ENCODE assay signal across 16 cellular contexts in genomic region chr4:169383724-169384123, GRCh38.
DNase-seq lines count a peak whose midpoint lies in the region; ATAC-seq, FAIRE-seq and TF ChIP-seq lines count a peak whose summit lies in the region.
"Had no signal": no experiment of that assay in that cellular context is flagged by ENCODE, and none has a peak within 500 bp of the region (broad histone marks: within the 10 kb centered on the region; RNA-seq: fewer than 3 reads in every experiment).

No MANE protein-coding gene starts in this region.

- H3K4me3 Mint-ChIP-seq in astrocyte (ENCODE audit: unreplicated experiment), result no peak overlapping the region
- H3K4me3 Mint-ChIP-seq in progenitor cell of endocrine pancreas (ENCODE audit: low read depth), result no peak overlapping the region
- no peak overlapping the region for H3K4me3 Mint-ChIP-seq in natural killer cell
- no peak overlapping the region for H3K4me3 Mint-ChIP-seq in activated CD4-positive, alpha-beta memory T cell treated with anti-CD3 and anti-CD28 coated beads, Interleukin-2, amount 10 ng/mL, durations not matched to agents 7 days and 5 days

- POLR2A ChIA-PET in activated CD4-positive, alpha-beta memory T cell treated with anti-CD3 and anti-CD28 coated beads, Interleukin-2, amount 10 ng/mL, durations not matched to agents 7 days and 5 days (lab: Charles Lee), result interaction anchor here (1.1 kb wide), 1 partner anchor 13 kb away, joined by 3 read pairs; no protein-coding TSS in a partner anchor

- H3K27me3 Mint-ChIP-seq in astrocyte (ENCODE audit: low read depth, unreplicated experiment), result no peaks in the 10 kb centered on the region
- H3K27me3 Mint-ChIP-seq in progenitor cell of endocrine pancreas, result no peaks in the 10 kb centered on the region
- peaks cover 3 to 11% of the 10 kb centered on the region in 2 donors for H3K27me3 Mint-ChIP-seq in natural killer cell (ENCODE audit: low read depth in 2 of 2)
- peaks cover 7% of the 10 kb centered on the region for H3K27me3 Mint-ChIP-seq in activated CD4-positive, alpha-beta memory T cell treated with anti-CD3 and anti-CD28 coated beads, Interleukin-2, amount 10 ng/mL, durations not matched to agents 7 days and 5 days

- no peaks in the 10 kb centered on the region for H4K20me1 ChIP-seq in astrocyte (ENCODE audit: insufficient read depth, low read length)

- H3K4me1 Mint-ChIP-seq in astrocyte (ENCODE audit: low read depth, unreplicated experiment), result peaks cover 4% of the 10 kb centered on the region
- no peaks in the 10 kb centered on the region for H3K4me1 Mint-ChIP-seq in progenitor cell of endocrine pancreas (ENCODE audit: low read depth)
- H3K4me1 Mint-ChIP-seq in natural killer cell, result no peaks in the 10 kb centered on the region
- H3K4me1 Mint-ChIP-seq in activated CD4-positive, alpha-beta memory T cell treated with anti-CD3 and anti-CD28 coated beads, Interleukin-2, amount 10 ng/mL, durations not matched to agents 7 days and 5 days, result no peaks in the 10 kb centered on the region

- peak; percentile 76 for FAIRE-seq in astrocyte (lab: Jason Lieb, UNC)

- H3K9me3 ChIP-seq in astrocyte (ENCODE audit: insufficient read depth, low read depth, low read length) (no peaks in the 10 kb centered on the region), colonic mucosa (no peaks in the 10 kb centered on the region)

- peak overlapping the region; percentile 53 for H3K4me2 ChIP-seq in astrocyte (ENCODE audit: low read length)

- H3K9me3 Mint-ChIP-seq in astrocyte (ENCODE audit: unreplicated experiment), result peaks cover 26% of the 10 kb centered on the region
- peaks cover 26% of the 10 kb centered on the region for H3K9me3 Mint-ChIP-seq in progenitor cell of endocrine pancreas (ENCODE audit: low read depth)
- peaks cover 3 to 4% of the 10 kb centered on the region in 2 donors for H3K9me3 Mint-ChIP-seq in natural killer cell
- H3K9me3 Mint-ChIP-seq in activated CD4-positive, alpha-beta memory T cell treated with anti-CD3 and anti-CD28 coated beads, Interleukin-2, amount 10 ng/mL, durations not matched to agents 7 days and 5 days, result no peaks in the 10 kb centered on the region

- H3K27me3 ChIP-seq in astrocyte (ENCODE audit: insufficient read depth, low read length) (no peaks in the 10 kb centered on the region), colonic mucosa (no peaks in the 10 kb centered on the region)
- H3K27me3 ChIP-seq: transverse colon had no signal

- TF ChIP-seq CTCF in HFF-Myc (IDR thresholded peaks at IDR 0.05; ENCODE audit: low read depth, low read length, missing control alignments) (no peak), astrocyte (IDR thresholded peaks at IDR 0.05; ENCODE audit: insufficient read depth, low read depth, low read length) (no peak), progenitor cell of endocrine pancreas (IDR thresholded peaks at IDR 0.05; ENCODE audit: unreplicated experiment) (no peak), colonic mucosa (IDR thresholded peaks at IDR 0.05) (no peak), natural killer cell (IDR thresholded peaks at IDR 0.05) (no peak)

- H3K4me1 ChIP-seq in astrocyte (ENCODE audit: insufficient read depth, low read length) (peaks cover 6% of the 10 kb centered on the region), colonic mucosa (no peaks in the 10 kb centered on the region)
- H3K4me1 ChIP-seq: transverse colon had no signal

- H2AFZ ChIP-seq in astrocyte (ENCODE audit: low read depth, low read length), result no peak overlapping the region

- H3K36me3 Mint-ChIP-seq in astrocyte (ENCODE audit: low read depth, unreplicated experiment), result peaks cover 7% of the 10 kb centered on the region
- no peaks in the 10 kb centered on the region for H3K36me3 Mint-ChIP-seq in progenitor cell of endocrine pancreas (ENCODE audit: insufficient read depth)
- no peaks in the 10 kb centered on the region for H3K36me3 Mint-ChIP-seq in natural killer cell
- H3K36me3 Mint-ChIP-seq in activated CD4-positive, alpha-beta memory T cell treated with anti-CD3 and anti-CD28 coated beads, Interleukin-2, amount 10 ng/mL, durations not matched to agents 7 days and 5 days (ENCODE audit: low read depth), result no peaks in the 10 kb centered on the region

- H3K4me3 ChIP-seq in HFF-Myc (replicated peaks; ENCODE audit: low read depth, low read length) (no peak overlapping the region), astrocyte (ENCODE audit: insufficient read depth, low read depth, low read length) (no peak overlapping the region), colonic mucosa (no peak overlapping the region)
- H3K4me3 ChIP-seq: lung, transverse colon had no signal

- H3K27ac Mint-ChIP-seq in astrocyte (ENCODE audit: unreplicated experiment), result no peak overlapping the region
- H3K27ac Mint-ChIP-seq in progenitor cell of endocrine pancreas, result no peak overlapping the region
- no peak overlapping the region for H3K27ac Mint-ChIP-seq in natural killer cell
- H3K27ac Mint-ChIP-seq in activated CD4-positive, alpha-beta memory T cell treated with anti-CD3 and anti-CD28 coated beads, Interleukin-2, amount 10 ng/mL, durations not matched to agents 7 days and 5 days, result no peak overlapping the region

- CTCF ChIA-PET in activated CD4-positive, alpha-beta memory T cell treated with anti-CD3 and anti-CD28 coated beads, Interleukin-2, amount 10 ng/mL, durations not matched to agents 7 days and 5 days (lab: Charles Lee), result interaction anchor here (0.6 kb wide), 1 partner anchor 144 kb away, joined by 3 read pairs; no protein-coding TSS in a partner anchor

- no peak for ATAC-seq in natural killer cell

- peak; percentile 63 for DNase-seq in A172 (ENCODE audit: low spot score)
- DNase-seq in HFF-Myc (ENCODE audit: extremely low read depth, low read depth), result peak; percentile 17
- peak; percentile 99 for DNase-seq in astrocyte (ENCODE audit: low read depth)
- DNase-seq in fibroblast of the conjunctiva (ENCODE audit: low read depth), result peak; percentile 77
- DNase-seq in progenitor cell of endocrine pancreas (ENCODE audit: low spot score, unreplicated experiment), result no peak
- no peak for DNase-seq in colonic mucosa
- no peak for DNase-seq in natural killer cell
- DNase-seq in activated CD4-positive, alpha-beta memory T cell treated with anti-CD3 and anti-CD28 coated beads, Interleukin-2, amount 10 ng/mL, durations not matched to agents 7 days and 5 days, result no peak
- DNase-seq: 8988T; activated CD4-positive, CD25-positive, alpha-beta regulatory T cell; effector CD8-positive, alpha-beta T cell; Kasumi-1; NCI-H2107; nucleus accumbens; transverse colon had no signal

- peak overlapping the region; percentile 56 for H3K27ac ChIP-seq in astrocyte (ENCODE audit: low read depth, low read length)
- H3K27ac ChIP-seq in colonic mucosa, result no peak overlapping the region
- H3K27ac ChIP-seq: transverse colon had no signal

- no peaks in the 10 kb centered on the region for H3K36me3 ChIP-seq in astrocyte (ENCODE audit: insufficient read depth, low read length)
- no peaks in the 10 kb centered on the region for H3K36me3 ChIP-seq in colonic mucosa
- H3K36me3 ChIP-seq: transverse colon had no signal

- no peak overlapping the region for H3K9ac ChIP-seq in astrocyte (ENCODE audit: low read length)
- no peak overlapping the region for H3K9ac ChIP-seq in colonic mucosa (ENCODE audit: low read depth in 2 of 2, low read length in 2 of 2)

- intact Hi-C loops in colonic mucosa (cut with DNase I), result no loop called here
- intact Hi-C loops in natural killer cell (cut with micrococcal nuclease), result no loop called here

- H3K79me2 ChIP-seq in astrocyte (ENCODE audit: insufficient read depth, low read length), result no peaks in the 10 kb centered on the region

Comparison
In these comparisons a context has a peak if more than half of its experiments do, and no peak if none do; other contexts are left out.
1. DNase-seq: peak in A172 (single experiment), HFF-Myc (single experiment), astrocyte (single experiment) and fibroblast of the conjunctiva (single experiment); none in progenitor cell of endocrine pancreas (single experiment), colonic mucosa (single experiment), natural killer cell (single experiment) and activated CD4-positive, alpha-beta memory T cell treated with anti-CD3 and anti-CD28 coated beads, Interleukin-2, amount 10 ng/mL, durations not matched to agents 7 days and 5 days (single experiment).